8 cellular contexts compared by ENCODE assay signal in genomic region chr1:12275370-12275769, GRCh38. TPM values are rescaled to one million over a fixed set of nuclear protein-coding genes. Genes with fewer than 3 reads are reported as not detected.
DNase-seq lines count a peak whose midpoint lies in the region; ATAC-seq and TF ChIP-seq lines count a peak whose summit lies in the region.

No MANE protein-coding gene starts in this region.

- H3K9me3 ChIP-seq in DOHH2 (ENCODE audit: control insufficient read depth, insufficient read depth, low read length), result no peaks in the 10 kb centered on the region
- H3K9me3 ChIP-seq in MG63, result no peaks in the 10 kb centered on the region
- H3K9me3 ChIP-seq in smooth muscle cell (replicated peaks; ENCODE audit: low read depth), result no peaks in the 10 kb centered on the region

- WGBS in smooth muscle cell (ENCODE audit: low lambda C conversion rate), result 57% methylated on average over 4 of the region's 4 CpGs

- H3K4me3 ChIP-seq in DOHH2 (ENCODE audit: low read length), result no peak overlapping the region
- no peak overlapping the region for H3K4me3 ChIP-seq in MG63
- no peak overlapping the region for H3K4me3 ChIP-seq in foreskin fibroblast (ENCODE audit: low read depth in 1 of 2, low read length in 2 of 2)
- no peak overlapping the region for H3K4me3 ChIP-seq in smooth muscle cell

- H3F3A ChIP-seq in DOHH2 (ENCODE audit: control insufficient read depth, insufficient read depth), result no peaks in the 10 kb centered on the region
- no peaks in the 10 kb centered on the region for H3F3A ChIP-seq in smooth muscle cell (ENCODE audit: low read depth)

- H3K79me2 ChIP-seq in DOHH2 (ENCODE audit: control insufficient read depth, low read length) (no peaks in the 10 kb centered on the region), smooth muscle cell (ENCODE audit: low read depth) (no peaks in the 10 kb centered on the region)

- no peak overlapping the region for H3K9ac ChIP-seq in smooth muscle cell (ENCODE audit: low read depth)

- H2AFZ ChIP-seq in smooth muscle cell (ENCODE audit: low read depth), result no peak overlapping the region

- H4K20me1 ChIP-seq in DOHH2 (ENCODE audit: control insufficient read depth, insufficient read depth, low read depth, low read length), result no peaks in the 10 kb centered on the region
- H4K20me1 ChIP-seq in smooth muscle cell (ENCODE audit: low read depth), result peaks cover 15% of the 10 kb centered on the region

- TF ChIP-seq CTCF in DOHH2 (IDR thresholded peaks at IDR 0.05; ENCODE audit: low read depth, low read length, poor library complexity, severe bottlenecking) (peak; percentile 69), foreskin fibroblast (IDR thresholded peaks at IDR 0.05; ENCODE audit: low read depth, low read length) (peak; percentile 76), smooth muscle cell (IDR thresholded peaks at IDR 0.05; ENCODE audit: borderline replicate concordance, insufficient read depth, poor library complexity, severe bottlenecking) (peak; percentile 55)

- H3K36me3 ChIP-seq in DOHH2 (ENCODE audit: control insufficient read depth, low read length), result peaks cover 55% of the 10 kb centered on the region
- peaks cover 42% of the 10 kb centered on the region for H3K36me3 ChIP-seq in MG63
- peaks cover 20% of the 10 kb centered on the region for H3K36me3 ChIP-seq in smooth muscle cell (ENCODE audit: low read depth)

- no peaks in the 10 kb centered on the region for H3K4me1 ChIP-seq in DOHH2 (ENCODE audit: control insufficient read depth, low read length)
- H3K4me1 ChIP-seq in smooth muscle cell (ENCODE audit: low read depth), result no peaks in the 10 kb centered on the region

- H3K27ac ChIP-seq in DOHH2 (ENCODE audit: low read depth, low read length), result no peak overlapping the region
- no peak overlapping the region for H3K27ac ChIP-seq in smooth muscle cell (ENCODE audit: low read depth)

- ATAC-seq in GM18907 (IDR thresholded peaks at IDR 0.05; ENCODE audit: unreplicated experiment), result no peak
- no peak for ATAC-seq in GM21717 (IDR thresholded peaks at IDR 0.05; ENCODE audit: unreplicated experiment)

- H3K27me3 ChIP-seq in DOHH2 (ENCODE audit: control insufficient read depth, low read length) (no peaks in the 10 kb centered on the region), MG63 (no peaks in the 10 kb centered on the region), smooth muscle cell (ENCODE audit: low read depth) (no peaks in the 10 kb centered on the region)

- H3K4me2 ChIP-seq in DOHH2 (ENCODE audit: low read length), result no peak overlapping the region
- H3K4me2 ChIP-seq in smooth muscle cell, result no peak overlapping the region

- DNase-seq in MG63, result peak; percentile 24
- DNase-seq in activated CD8-positive, alpha-beta memory T cell treated with anti-CD3 and anti-CD28 coated beads, Interleukin-2, amount 50 U/mL, for 48 hours, result peak; percentile 75
- DNase-seq in foreskin fibroblast, result peak; percentile 18 to 66
- DNase-seq in smooth muscle cell (lab: John Stamatoyannopoulos, UW; ENCODE audit: unreplicated experiment), result no peak
- no peak for DNase-seq in RKO (ENCODE audit: low spot score)

- no peaks in the 10 kb centered on the region for H3K9me2 ChIP-seq in DOHH2 (replicated peaks; ENCODE audit: control insufficient read depth, low read length)

RNA-seq across cellular contexts. Expression of gene VPS13D, which starts 45.5 kb away (rescaled TPM):
- total RNA-seq in MG63 (2014; rRNA removed; shearing (Covaris generic); ENCODE audit: low replicate concordance), result 12.1 and 16.2 TPM in 2 replicates
- 20.0 and 23.2 TPM in 2 replicates for total RNA-seq in smooth muscle cell
- 3.5 and 7.5 TPM in 2 replicates for polyA plus RNA-seq in smooth muscle cell

Comparison
In these comparisons a context has a peak if more than half of its experiments do, and no peak if none do; other contexts are left out.
1. DNase-seq: peak in MG63 (single experiment), activated CD8-positive, alpha-beta memory T cell treated with anti-CD3 and anti-CD28 coated beads, Interleukin-2, amount 50 U/mL, for 48 hours (single experiment) and foreskin fibroblast (2 of 2); none in smooth muscle cell (single experiment) and RKO (single experiment).
2. Peak in every context shown above with its lines, with median percentiles within 50 percentile points of each other: CTCF ChIP-seq.